Comparison of ENCODE assay signal across 10 cellular contexts in genomic region chr7:120990468-120991118, GRCh38. TPM values are rescaled to one million over a fixed set of nuclear protein-coding genes. Genes with fewer than 3 reads are reported as not detected.
A peak's percentile ranks its signal among the peaks of the same experiment; 100 is the strongest.
DNase-seq lines count a peak whose midpoint lies in the region; TF ChIP-seq lines count a peak whose summit lies in the region.
"Had no signal": no experiment of that assay in that cellular context is flagged by ENCODE, and none has a peak within 500 bp of the region (broad histone marks: within the 10 kb centered on the region; RNA-seq: fewer than 3 reads in every experiment).

No MANE protein-coding gene starts in this region.

- TF ChIP-seq POLR2A in thyroid gland (IDR thresholded peaks at IDR 0.05): no peak

- H3K36me3 ChIP-seq in ascending aorta (no peaks in the 10 kb centered on the region), thyroid gland (no peaks in the 10 kb centered on the region)

- H3K27ac ChIP-seq in ascending aorta: peak overlapping the region; percentile 88 to 91
- H3K27ac ChIP-seq in thyroid gland: peak overlapping the region in 2 of 3 donors; percentile 74 to 87

- H3K4me3 ChIP-seq in HFF-Myc (replicated peaks; ENCODE audit: low read depth, low read length) (peak overlapping the region; percentile 66), ascending aorta (peak overlapping the region; percentile 57 to 68), thyroid gland (replicated peaks in 1 of 3) (no peak overlapping the region)

- peaks cover 3 to 7% of the 10 kb centered on the region in 2 donors for H3K4me1 ChIP-seq in ascending aorta
- H3K4me1 ChIP-seq in thyroid gland: peaks cover 0 to 4% of the 10 kb centered on the region in 2 donors

- H3K9me3 ChIP-seq in ascending aorta (no peaks in the 10 kb centered on the region), thyroid gland (no peaks in the 10 kb centered on the region)

- H3K27me3 ChIP-seq in ascending aorta (no peaks in the 10 kb centered on the region), thyroid gland (no peaks in the 10 kb centered on the region)

- no peak for TF ChIP-seq CTCF in HFF-Myc (IDR thresholded peaks at IDR 0.05; ENCODE audit: low read depth, low read length, missing control alignments)
- TF ChIP-seq CTCF in ascending aorta (IDR thresholded peaks at IDR 0.05): no peak
- no peak for TF ChIP-seq CTCF in thyroid gland (IDR thresholded peaks at IDR 0.05)

- DNase-seq in HFF-Myc (ENCODE audit: extremely low read depth, low read depth) (no peak), ascending aorta (ENCODE audit: low spot score in 2 of 2) (no peak), medulla oblongata (ENCODE audit: extremely low spot score) (peak; percentile 44), thyroid gland (no peak), NAMALWA (ENCODE audit: low spot score) (no peak), C1 segment of cervical spinal cord (lab: John Stamatoyannopoulos, UW) (no peak), Kasumi-1 (lab: John Stamatoyannopoulos, UW) (no peak)
- DNase-seq: activated CD4-positive, alpha-beta T cell treated with anti-CD3 and anti-CD28 coated beads for 4 hours; KBM-7; stimulated activated naive CD4-positive, alpha-beta T cell treated with Interleukin-2 at 50 U/mL for 16 hours had no signal

- WGBS in thyroid gland, 2 donors: 87 to 89% methylated on average over 6 of the region's 6 CpGs

- intact Hi-C loops in ascending aorta (cut with DNase I): loop anchor here (1.0 kb wide), 1 partner anchor 91 kb away; no protein-coding TSS in a partner anchor
- intact Hi-C loops in thyroid gland (cut with DNase I): no loop called here

RNA-seq across cellular contexts. Expression of gene CPED1, which starts 2.1 kb away (rescaled TPM):
- total RNA-seq in ascending aorta (69.5 TPM), thyroid gland (10 to 100 TPM in 2 of 4 donors, 1 to 10 TPM in 2; 7.4 to 19.6 (median 11.4) TPM)

RNA-seq across cellular contexts. Expression of gene ING3, which starts 40.0 kb away (rescaled TPM):
- total RNA-seq in ascending aorta: 6.8 TPM
- 10 to 100 TPM; 23.7 to 40.8 (median 37.1) TPM for total RNA-seq in thyroid gland

Comparison
In these comparisons a context has a peak if more than half of its experiments do, and no peak if none do; other contexts are left out.
1. H3K4me3 ChIP-seq: peak in HFF-Myc (single experiment) and ascending aorta (2 of 2); none in thyroid gland (0 of 3).